ENCODE assay signal across 8 cellular contexts in genomic region chr17:20226814-20227482, GRCh38.
DNase-seq lines count a peak whose midpoint lies in the region; ATAC-seq and TF ChIP-seq lines count a peak whose summit lies in the region.

No MANE protein-coding gene starts in this region.

- no peaks in the 10 kb centered on the region for H3K9me3 ChIP-seq in HCT116 (ENCODE audit: control insufficient read depth in 1 of 2, insufficient read depth in 1 of 2, low read depth in 1 of 2, low read length in 2 of 2)

- TF ChIP-seq CTCF in HCT116 (IDR thresholded peaks at IDR 0.05 in 2 of 3, conservative IDR thresholded peaks at IDR 0.05 in 1 of 3; ENCODE audit: borderline replicate concordance in 1 of 3, insufficient read depth in 1 of 3, low read depth in 2 of 3, low read length in 2 of 3): peak; percentile 86 to 95 (median 94)
- peak; percentile 86 for TF ChIP-seq CTCF in kidney epithelial cell (IDR thresholded peaks at IDR 0.05; ENCODE audit: insufficient read depth, low read length, poor library complexity, severe bottlenecking)

- POLR2A ChIA-PET in HCT116 (lab: Charles Lee): no interaction called here

- H3K36me3 ChIP-seq in HCT116 (ENCODE audit: control insufficient read depth in 1 of 2, insufficient read depth in 2 of 2, low read length in 2 of 2): peaks cover 0 to 3% of the 10 kb centered on the region in 2 experiments; a peak in 1 of 4 replicates
- no peaks in the 10 kb centered on the region for H3K36me3 ChIP-seq in kidney epithelial cell (ENCODE audit: control insufficient read depth, insufficient read depth, low read length)

- no peaks in the 10 kb centered on the region; the same call in 1 of the 2 replicates for H4K20me1 ChIP-seq in HCT116 (ENCODE audit: insufficient read depth)

- no peaks in the 10 kb centered on the region for H3K9me2 ChIP-seq in HCT116 (ENCODE audit: insufficient read depth)

- no peak overlapping the region for H3K9ac ChIP-seq in HCT116 (ENCODE audit: low read length)

- H3K79me2 ChIP-seq in HCT116 (ENCODE audit: insufficient read depth, low read length): no peaks in the 10 kb centered on the region

- BruUV-seq in HCT116 (replicated peaks; lab: Mats Ljungman, UMichigan): no TSS peak

- H3K27ac ChIP-seq in HCT116 (ENCODE audit: low read depth, low read length) (no peak overlapping the region), caudate nucleus (ENCODE audit: low read depth, low read length) (peak overlapping the region; percentile 49)

- intact Hi-C loops in HCT116 (cut with micrococcal nuclease): loop anchor here (1.0 to 10.0 kb wide), 3 partner anchors 93 to 232 kb away; no protein-coding TSS in a partner anchor

- no peak for TF ChIP-seq POLR2A in HCT116 (IDR thresholded peaks at IDR 0.05; ENCODE audit: borderline replicate concordance, extremely low read depth, insufficient read depth, insufficient read length)

- H3K4me3 ChIP-seq in HCT116 (replicated peaks in 1 of 2; ENCODE audit: low read depth in 1 of 2, low read length in 2 of 2): no peak overlapping the region
- H3K4me3 ChIP-seq in kidney epithelial cell (ENCODE audit: low read depth, low read length): no peak overlapping the region

- peak; percentile 83 for TF ChIP-seq RAD21 in HCT116 (IDR thresholded peaks at IDR 0.05; ENCODE audit: low read depth)

- H3K4me2 ChIP-seq in HCT116 (ENCODE audit: low read length): no peak overlapping the region

- ATAC-seq in HCT116 (peak; percentile 100), GM19324 (IDR thresholded peaks at IDR 0.05; ENCODE audit: low FRiP score, unreplicated experiment) (no peak)
- ATAC-seq in activated CD4-positive, CD25-positive, alpha-beta regulatory T cell treated with anti-CD3 and anti-CD28 coated beads, Interleukin-2, amount 50 U/mL, for 24 hours: peak; percentile 72 to 83

- peak; percentile 70 for DNase-seq in COLO668 (lab: John Stamatoyannopoulos, UW; ENCODE audit: unreplicated experiment)
- peak; percentile 34 for DNase-seq in HCT116 (ENCODE audit: low read depth, low spot score)
- DNase-seq in NCI-H345 (lab: John Stamatoyannopoulos, UW): peak; percentile 56
- peak in 60 of 61 donors; percentile 24 to 91 (median 78) for DNase-seq in caudate nucleus (lab: John Stamatoyannopoulos, UW)
- no peak for DNase-seq in kidney epithelial cell (ENCODE audit: low read depth)
- DNase-seq in stimulated activated CD4-positive, alpha-beta T cell treated with anti-CD3 and anti-CD28 coated beads, Interleukin-1b, Interleukin-23, amount 100 ng/mL, for 4 hours (ENCODE audit: low read depth in 2 of 2): peak; percentile 71 to 73

- CTCF ChIA-PET in HCT116 (lab: Charles Lee): interaction anchor here (1.0 to 2.6 kb wide), 9 partner anchors 10 to 766 kb away, joined by 3 to 18 read pairs (median 4); no protein-coding TSS in a partner anchor

- 0 out of 4 replicates have a peak, but pooled peaks cover 0 to 3% of the 10 kb centered on the region in 2 experiments for H3K4me1 ChIP-seq in HCT116 (ENCODE audit: control insufficient read depth in 1 of 2, insufficient read depth in 2 of 2, low read length in 2 of 2)

- H2AFZ ChIP-seq in HCT116 (ENCODE audit: low read depth, low read length, poor library complexity, severe bottlenecking): no peak overlapping the region

- RAD21 ChIA-PET in HCT116 (lab: Charles Lee; ENCODE audit: low non-redundant PET in 1 of 2, low total read pairs in 2 of 2, uncharacterized antibody in 2 of 2, unreplicated experiment in 2 of 2): interaction anchor here in 1 of 2 experiments (1.4 kb wide), 1 partner anchor 10 kb away, joined by 4 read pairs; no protein-coding TSS in a partner anchor

- H3K27me3 ChIP-seq in HCT116 (ENCODE audit: insufficient read depth, low read length) (no peaks in the 10 kb centered on the region), kidney epithelial cell (ENCODE audit: control insufficient read depth, insufficient read depth, low read length) (no peaks in the 10 kb centered on the region)

TF ChIP-seq in HCT116, 20 proteins besides CTCF, POLR2A, EP300 and RAD21:
- TF ChIP-seq JUND (IDR thresholded peaks at IDR 0.05) (no peak), ZBTB33 (IDR thresholded peaks at IDR 0.05; ENCODE audit: extremely low read depth, insufficient replicate concordance, low read length) (no peak), EZH2phosphoT487 (IDR thresholded peaks at IDR 0.05; ENCODE audit: borderline replicate concordance) (no peak), ATF3 (IDR thresholded peaks at IDR 0.05) (no peak), SIN3A (IDR thresholded peaks at IDR 0.05; ENCODE audit: low read depth) (no peak), SP1 (IDR thresholded peaks at IDR 0.05; ENCODE audit: low read depth) (no peak), EZH2 (IDR thresholded peaks at IDR 0.05) (no peak), FOSL1 (IDR thresholded peaks at IDR 0.05; ENCODE audit: low read depth) (no peak)
